ENCODE assay signal across 30 cellular contexts in genomic region chr4:170395773-170396172, GRCh38.
"Had no signal": no experiment of that assay in that cellular context is flagged by ENCODE, and none has a peak within 500 bp of the region (broad histone marks: within the 10 kb centered on the region; RNA-seq: fewer than 3 reads in every experiment).

No MANE protein-coding gene starts in this region.

- H3K9me3 ChIP-seq: ovary, psoas muscle, right lobe of liver, sigmoid colon, spleen, suprapubic skin, testis, tibial artery, upper lobe of left lung, vagina had no signal

- DNase-seq: naive thymus-derived CD4-positive, alpha-beta T cell; natural killer cell; occipital lobe; ovary; posterior cingulate gyrus; psoas muscle; right cardiac atrium; right lobe of liver; sigmoid colon; spleen; stimulated activated CD4-positive, alpha-beta T cell treated with anti-CD3 and anti-CD28 coated beads, Interleukin-12 subunit alpha, Interleukin-12 subunit beta, amount 100 ng/mL, for 4 hours; stimulated activated CD4-positive, alpha-beta T cell treated with anti-CD3 and anti-CD28 coated beads, Interleukin-1b, Interleukin-23, amount 100 ng/mL, for 48 hours; stimulated activated CD4-positive, alpha-beta T cell treated with anti-CD3 and anti-CD28 coated beads, Interleukin-4, amount 100 ng/mL, for 1 hour; stimulated activated CD4-positive, alpha-beta T cell treated with anti-CD3 and anti-CD28 coated beads, Interleukin-4, amount 100 ng/mL, for 4 hours; stimulated activated CD8-positive, alpha-beta memory T cell treated with anti-CD3 and anti-CD28 coated beads, Interleukin-4, amount 100 ng/mL, for 48 hours; stimulated activated naive CD4-positive, alpha-beta T cell; stimulated activated naive CD8-positive, alpha-beta T cell treated with anti-CD3 and anti-CD28 coated beads, Interleukin-15, amount 100 ng/mL, for 72 hours; stimulated activated naive CD8-positive, alpha-beta T cell treated with anti-CD3 and anti-CD28 coated beads, Interleukin-15, Interleukin-2, amounts not matched to agents 100 U/mL and 50 U/mL, for 24 hours; substantia nigra; testis; tibial artery; trophoblast cell; upper lobe of left lung had no signal

- FAIRE-seq: urothelium cell line had no signal

- H3K27me3 ChIP-seq: neural progenitor cell, ovary, right lobe of liver, sigmoid colon, spleen, suprapubic skin, testis, tibial artery, upper lobe of left lung, vagina had no signal

- ATAC-seq: naive thymus-derived CD4-positive, alpha-beta T cell; natural killer cell; psoas muscle; right cardiac atrium; right lobe of liver; stimulated activated memory B cell treated with anti-CD40 and anti-IgM and Interleukin-4, amounts not matched to agents 10 μg/mL and 1 μg/mL and 100 μg/mL, for 72 hours; stimulated activated naive CD8-positive, alpha-beta T cell treated with anti-CD3 and anti-CD28 coated beads, Interleukin-15, amount 100 ng/mL, for 72 hours; stimulated activated naive CD8-positive, alpha-beta T cell treated with anti-CD3 and anti-CD28 coated beads, Interleukin-15, Interleukin-2, amounts not matched to agents 100 U/mL and 50 U/mL, for 24 hours had no signal

- H3K4me3 ChIP-seq: neural progenitor cell, ovary, psoas muscle, right lobe of liver, sigmoid colon, smooth muscle cell, spleen, suprapubic skin, testis, tibial artery, upper lobe of left lung, vagina had no signal

- H3K36me3 ChIP-seq: neural progenitor cell, ovary, right lobe of liver, sigmoid colon, spleen, suprapubic skin, tibial artery, upper lobe of left lung, vagina had no signal

- H3K27ac ChIP-seq: neural progenitor cell, ovary, parathyroid adenoma, psoas muscle, right lobe of liver, sigmoid colon, spleen, suprapubic skin, testis, tibial artery, upper lobe of left lung, vagina had no signal

- H3K4me1 ChIP-seq: neural progenitor cell, parathyroid adenoma, psoas muscle, right lobe of liver, spleen, suprapubic skin, testis, tibial artery, upper lobe of left lung, vagina had no signal
